Comparison of ENCODE assay signal across 9 cellular contexts in the genomic region with DNA sequence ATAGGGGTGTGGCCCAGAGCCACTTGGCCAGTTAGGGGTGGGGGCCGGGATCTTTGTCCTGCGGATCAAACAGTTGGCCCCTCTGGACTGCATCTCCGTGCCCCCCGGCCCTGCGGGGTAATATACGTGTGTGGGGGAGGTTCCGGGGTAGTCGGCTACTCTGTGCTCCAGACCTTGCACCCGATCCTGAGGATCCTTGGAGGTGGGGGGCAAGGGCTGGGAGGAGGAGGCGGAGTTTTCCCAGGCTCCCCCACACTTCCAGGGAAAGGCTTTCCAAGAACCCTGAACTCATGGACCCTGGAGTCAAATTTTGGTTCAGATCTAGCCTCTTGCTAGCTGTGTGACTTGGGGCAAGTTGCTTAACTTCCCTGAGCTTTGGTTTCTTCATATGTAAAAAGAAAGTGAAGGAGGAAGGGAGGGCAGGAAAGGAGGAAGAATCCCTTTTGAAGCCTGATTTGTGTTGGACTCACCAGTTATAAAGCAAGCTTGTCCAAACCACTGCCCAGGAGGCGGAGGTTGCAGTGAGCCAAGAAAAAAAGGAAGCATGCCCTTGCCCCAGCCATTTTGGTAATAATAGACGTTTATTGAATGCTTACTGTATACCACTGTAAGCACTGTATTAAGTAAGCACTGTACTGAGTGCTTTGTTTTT. TPM values are rescaled to one million over a fixed set of nuclear protein-coding genes. Genes with fewer than 3 reads are reported as not detected.
DNase-seq lines count a peak whose midpoint lies in the region; ATAC-seq and TF ChIP-seq lines count a peak whose summit lies in the region.
"Had no signal": no experiment of that assay in that cellular context is flagged by ENCODE, and none has a peak within 500 bp of the region (broad histone marks: within the 10 kb centered on the region; RNA-seq: fewer than 3 reads in every experiment).

No MANE protein-coding gene starts in this region.

- peak overlapping the region; percentile 88 for H3K9ac ChIP-seq in iPS-20b (ENCODE audit: low read depth, low read length)

- TF ChIP-seq EP300 in stomach (IDR thresholded peaks at IDR 0.05) = no peak

- H3K9me3 ChIP-seq in CD4-positive, alpha-beta memory T cell (ENCODE audit: control insufficient read depth in 1 of 2, low read length in 2 of 2) = no peaks in the 10 kb centered on the region
- H3K9me3 ChIP-seq in KOPT-K1 (ENCODE audit: insufficient read depth, low read length, poor library complexity, severe bottlenecking) (no peaks in the 10 kb centered on the region), ascending aorta (no peaks in the 10 kb centered on the region), iPS-20b (ENCODE audit: insufficient read depth, low read depth, low read length) (no peaks in the 10 kb centered on the region), stomach (no peaks in the 10 kb centered on the region)

- no peaks in the 10 kb centered on the region for H3K27me3 ChIP-seq in CD4-positive, alpha-beta memory T cell (ENCODE audit: insufficient read depth, low read length)
- H3K27me3 ChIP-seq in ascending aorta (no peaks in the 10 kb centered on the region), iPS-20b (ENCODE audit: insufficient read depth, low read length) (no peaks in the 10 kb centered on the region), stomach (no peaks in the 10 kb centered on the region)

- no peak for ATAC-seq in HG03097 (IDR thresholded peaks at IDR 0.05; ENCODE audit: low FRiP score, unreplicated experiment)

- CTCF ChIA-PET in CD4-positive, alpha-beta memory T cell (lab: Charles Lee; ENCODE audit: partially characterized antibody) = interaction anchor here (1.4 to 2.1 kb wide), 2 partner anchors 11 to 59 kb away, joined by 7 read pairs; no protein-coding TSS in a partner anchor

- peak overlapping the region; percentile 89 to 96 (median 92) for H3K4me3 Mint-ChIP-seq in CD4-positive, alpha-beta memory T cell

- POLR2A ChIA-PET in CD4-positive, alpha-beta memory T cell (lab: Charles Lee; ENCODE audit: partially characterized antibody) = interaction anchor here (1.0 to 3.6 kb wide), 5 partner anchors 32 to 111 kb away, joined by 3 to 40 read pairs (median 14); partner anchors contain the start of gene MFN2

- no peaks in the 10 kb centered on the region for H3K27me3 Mint-ChIP-seq in CD4-positive, alpha-beta memory T cell

- peak in 1 of 5 donors; percentile 5 for DNase-seq in CD4-positive, alpha-beta memory T cell
- DNase-seq in ascending aorta (ENCODE audit: low spot score in 2 of 2) (no peak), stomach (no peak), NCI-H2107 treated with DMSO at 0.1 percent for 48 hours (lab: John Stamatoyannopoulos, UW; ENCODE audit: unreplicated experiment) (no peak)
- no peak for DNase-seq in stimulated activated naive CD4-positive, alpha-beta T cell (lab: John Stamatoyannopoulos, UW)

- H3K27ac Mint-ChIP-seq in CD4-positive, alpha-beta memory T cell = peak overlapping the region; percentile 29 to 96 (median 57)

- TF ChIP-seq CTCF in ascending aorta (IDR thresholded peaks at IDR 0.05) = no peak
- no peak for TF ChIP-seq CTCF in stomach (IDR thresholded peaks at IDR 0.05)

- intact Hi-C loops in CD4-positive, alpha-beta memory T cell (cut with micrococcal nuclease) = loop anchor here (1.0 kb wide), 3 partner anchors 40 to 210 kb away; partner anchors contain the start of genes MFN2 and VPS13D
- intact Hi-C loops in ascending aorta (cut with DNase I) = loop anchor here (1.0 kb wide), 3 partner anchors 32 to 94 kb away; partner anchors contain the start of genes KIAA2013 and MFN2
- intact Hi-C loops in stomach (cut with DNase I; ENCODE audit: low total_unique reads) = no loop called here

- H3K9me3 Mint-ChIP-seq in CD4-positive, alpha-beta memory T cell = no peaks in the 10 kb centered on the region

- H3K27ac ChIP-seq in CD4-positive, alpha-beta memory T cell (ENCODE audit: low read depth, low read length) = peak overlapping the region; percentile 74
- H3K27ac ChIP-seq in KOPT-K1 (ENCODE audit: low read depth, low read length, poor library complexity, severe bottlenecking) (peak overlapping the region; percentile 65), ascending aorta (peak overlapping the region; percentile 70 to 81), iPS-20b (ENCODE audit: low read length) (peak overlapping the region; percentile 87), stomach (peak overlapping the region; percentile 74 to 89 (median 89))

- H3K4me1 Mint-ChIP-seq in CD4-positive, alpha-beta memory T cell = peaks cover 6 to 32% (median 12%) of the 10 kb centered on the region in 4 donors

- H3K36me3 ChIP-seq in CD4-positive, alpha-beta memory T cell (ENCODE audit: insufficient read depth, low read length) = peaks cover 4% of the 10 kb centered on the region
- H3K36me3 ChIP-seq in KOPT-K1 (ENCODE audit: insufficient read depth, low read length) = peaks cover 28% of the 10 kb centered on the region
- H3K36me3 ChIP-seq in ascending aorta = peaks cover 18 to 23% of the 10 kb centered on the region in 2 donors
- H3K36me3 ChIP-seq in iPS-20b (ENCODE audit: insufficient read depth, low read depth, low read length) = peaks cover 31% of the 10 kb centered on the region
- H3K36me3 ChIP-seq in stomach = peaks cover 6 to 35% (median 33%) of the 10 kb centered on the region in 4 donors

- peaks cover 10 to 20% of the 10 kb centered on the region in 2 donors for H3K36me3 Mint-ChIP-seq in CD4-positive, alpha-beta memory T cell

- TF ChIP-seq POLR2A in stomach (IDR thresholded peaks at IDR 0.05) = no peak

- peaks cover 17% of the 10 kb centered on the region for H3K4me1 ChIP-seq in CD4-positive, alpha-beta memory T cell (ENCODE audit: insufficient read depth, low read length)
- peaks cover 0 to 6% of the 10 kb centered on the region in 2 donors for H3K4me1 ChIP-seq in ascending aorta
- H3K4me1 ChIP-seq in iPS-20b (ENCODE audit: insufficient read depth, low read length) = no peaks in the 10 kb centered on the region; the same call in 1 of the 2 replicates
- peaks cover 8 to 23% (median 13%) of the 10 kb centered on the region in 4 donors for H3K4me1 ChIP-seq in stomach

- H3K4me3 ChIP-seq in CD4-positive, alpha-beta memory T cell (ENCODE audit: low read length in 2 of 2) = peak overlapping the region; percentile 19 to 74
- H3K4me3 ChIP-seq in ascending aorta (peak overlapping the region; percentile 85 to 98), iPS-20b (ENCODE audit: low read length) (peak overlapping the region; percentile 95), stomach (peak overlapping the region; percentile 85 to 94 (median 91))

- 5 to 11% (median 7%) methylated on average over 10 to 12 of the region's 12 CpGs for WGBS in stomach, 5 donors

RNA-seq across cellular contexts. Expression of gene MIIP, which starts 0.7 kb away (rescaled TPM):
- 10 to 100 TPM; 34.7 to 35.6 TPM for total RNA-seq in CD4-positive, alpha-beta memory T cell
- polyA plus RNA-seq in CD4-positive, alpha-beta memory T cell = 10 to 100 TPM; 26.4 to 27.0 TPM
- total RNA-seq in ascending aorta (51.5 TPM), stomach (100 to 1,000 TPM in 1 of 5 donors, 10 to 100 TPM in 3, 1 to 10 TPM in 1; 1.8 to 107 (median 13.2) TPM)
- 10 to 100 TPM; 22.1 to 32.7 (median 25.7) TPM for polyA plus RNA-seq in stomach

RNA-seq across cellular contexts. Expression of gene MFN2, which starts 39.7 kb away (rescaled TPM):
- total RNA-seq in CD4-positive, alpha-beta memory T cell = 10 to 100 TPM; 44.0 to 53.7 TPM
- polyA plus RNA-seq in CD4-positive, alpha-beta memory T cell = 10 to 100 TPM; 29.0 to 29.5 TPM
- total RNA-seq in ascending aorta = 85.6 TPM
- total RNA-seq in stomach = 10 to 100 TPM; 46.6 to 68.0 (median 53.6) TPM
- polyA plus RNA-seq in stomach = 10 to 100 TPM; 31.2 to 41.9 (median 37.4) TPM

RNA-seq across cellular contexts. Expression of gene TNFRSF8, which starts 43.1 kb away (rescaled TPM):
- not detected for total RNA-seq in CD4-positive, alpha-beta memory T cell
- polyA plus RNA-seq in CD4-positive, alpha-beta memory T cell = not detected
- total RNA-seq in ascending aorta (22.8 TPM), stomach (under 1 TPM in 3 of 5 donors, not detected in 2; 0.18 to 0.58 (median 0.45) TPM)
- 1 to 10 TPM; 1.2 to 2.1 (median 1.5) TPM for polyA plus RNA-seq in stomach
- total RNA-seq: LHCN-M2 had no signal

Comparison
In these comparisons a context has a peak if more than half of its experiments do, and no peak if none do; other contexts are left out.
1. RNA of gene TNFRSF8, which starts 43.1 kb away (total RNA-seq): 22.8 TPM in ascending aorta (single experiment); 0.18 to 0.58 TPM in stomach and not detected in CD4-positive, alpha-beta memory T cell; every median in the first group is over 10 times any median in the second.
2. Peak in every context shown above with its lines, with median percentiles within 50 percentile points of each other: H3K27ac ChIP-seq and H3K4me3 ChIP-seq.